In the genomic region with DNA sequence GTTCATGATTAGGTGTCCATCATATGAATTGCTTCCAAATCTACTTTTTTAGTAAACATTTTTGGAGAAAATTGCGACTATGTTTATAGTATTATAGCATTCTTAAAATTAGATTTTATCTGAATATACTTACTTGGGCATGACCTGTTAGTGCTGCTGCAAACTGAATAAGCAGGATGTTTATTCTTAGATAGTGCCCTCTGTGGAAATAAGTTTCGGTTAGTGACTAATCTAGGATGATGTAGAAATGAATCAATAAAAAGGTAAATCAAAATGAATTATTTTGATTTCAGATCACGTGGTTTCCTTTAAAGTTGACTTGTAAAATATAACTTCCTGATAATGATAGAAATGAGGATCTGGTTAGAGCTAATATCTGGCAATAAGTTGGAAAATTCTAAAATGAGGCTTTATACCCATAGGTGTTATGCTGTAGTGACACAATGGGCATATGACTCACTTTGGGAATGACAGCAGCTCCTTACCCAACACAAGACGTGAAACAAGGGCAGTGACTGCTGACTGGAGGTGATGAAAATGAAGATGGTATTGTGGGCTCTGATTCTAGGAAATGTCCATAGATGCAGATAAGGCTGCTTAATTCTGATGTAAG, we compare ENCODE assay signal across 1 cellular context.
A peak's percentile ranks its signal among the peaks of the same experiment; 100 is the strongest.
TF ChIP-seq lines count a peak whose summit lies in the region.

No MANE protein-coding gene starts in this region.

TF ChIP-seq in IMR-90, 13 proteins besides CTCF, POLR2A, EP300 and RAD21:
- TF ChIP-seq MAZ (IDR thresholded peaks at IDR 0.05; ENCODE audit: borderline replicate concordance, low read depth, low read length) (no peak), CEBPB (IDR thresholded peaks at IDR 0.05; ENCODE audit: low read depth, low read length) (peak; percentile 45; the same call in 1 of the 2 replicates), RFX5 (IDR thresholded peaks at IDR 0.05; ENCODE audit: low read depth, low read length) (no peak), FOS (IDR thresholded peaks at IDR 0.05; ENCODE audit: low read depth, low read length) (0 out of 2 replicates have a peak, but pooled peaks have one; percentile 10), BHLHE40 (IDR thresholded peaks at IDR 0.05; ENCODE audit: low read depth, low read length) (no peak), SMC3 (IDR thresholded peaks at IDR 0.05; ENCODE audit: low read depth, low read length) (no peak), MXI1 (IDR thresholded peaks at IDR 0.05; ENCODE audit: borderline replicate concordance, low read depth, low read length) (no peak), CHD1 (IDR thresholded peaks at IDR 0.05; ENCODE audit: low read depth, low read length) (no peak)
- TF ChIP-seq, protein P1, sequence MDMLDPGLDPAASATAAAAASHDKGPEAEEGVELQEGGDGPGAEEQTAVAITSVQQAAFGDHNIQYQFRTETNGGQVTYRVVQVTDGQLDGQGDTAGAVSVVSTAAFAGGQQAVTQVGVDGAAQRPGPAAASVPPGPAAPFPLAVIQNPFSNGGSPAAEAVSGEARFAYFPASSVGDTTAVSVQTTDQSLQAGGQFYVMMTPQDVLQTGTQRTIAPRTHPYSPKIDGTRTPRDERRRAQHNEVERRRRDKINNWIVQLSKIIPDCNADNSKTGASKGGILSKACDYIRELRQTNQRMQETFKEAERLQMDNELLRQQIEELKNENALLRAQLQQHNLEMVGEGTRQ (IDR thresholded peaks at IDR 0.05; ENCODE audit: low read depth, low read length), result peak; percentile 31; the same call in 1 of the 2 replicates
- TF ChIP-seq, protein P2, sequence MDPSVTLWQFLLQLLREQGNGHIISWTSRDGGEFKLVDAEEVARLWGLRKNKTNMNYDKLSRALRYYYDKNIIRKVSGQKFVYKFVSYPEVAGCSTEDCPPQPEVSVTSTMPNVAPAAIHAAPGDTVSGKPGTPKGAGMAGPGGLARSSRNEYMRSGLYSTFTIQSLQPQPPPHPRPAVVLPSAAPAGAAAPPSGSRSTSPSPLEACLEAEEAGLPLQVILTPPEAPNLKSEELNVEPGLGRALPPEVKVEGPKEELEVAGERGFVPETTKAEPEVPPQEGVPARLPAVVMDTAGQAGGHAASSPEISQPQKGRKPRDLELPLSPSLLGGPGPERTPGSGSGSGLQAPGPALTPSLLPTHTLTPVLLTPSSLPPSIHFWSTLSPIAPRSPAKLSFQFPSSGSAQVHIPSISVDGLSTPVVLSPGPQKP (IDR thresholded peaks at IDR 0.05; ENCODE audit: borderline replicate concordance, low read depth, low read length), result no peak
